In genomic region chr2:134912406-134912805, GRCh38 we compare ENCODE assay signal across 22 cellular contexts. TPM values are rescaled to one million over a fixed set of nuclear protein-coding genes. Genes with fewer than 3 reads are reported as not detected.
DNase-seq lines count a peak whose midpoint lies in the region; ATAC-seq and TF ChIP-seq lines count a peak whose summit lies in the region.
"Had no signal": no experiment of that assay in that cellular context is flagged by ENCODE, and none has a peak within 500 bp of the region (broad histone marks: within the 10 kb centered on the region; RNA-seq: fewer than 3 reads in every experiment).

No MANE protein-coding gene starts in this region.

- POLR2A ChIA-PET in A673 (lab: Charles Lee; ENCODE audit: low non-redundant PET), result no interaction called here

- no peaks in the 10 kb centered on the region for H3K27me3 Mint-ChIP-seq in activated T-cell treated with anti-CD3 and anti-CD28 coated beads, Interleukin-2, amount 50 U/mL, for 24 hours
- H3K27me3 Mint-ChIP-seq in activated CD4-positive, alpha-beta T cell treated with anti-CD3 and anti-CD28 coated beads, Interleukin-2, amount 10 ng/mL, durations not matched to agents 24 days and 14 days, result peaks cover 20% of the 10 kb centered on the region
- H3K27me3 Mint-ChIP-seq: brain had no signal

- no peak overlapping the region for H3K27ac ChIP-seq in A673 (ENCODE audit: low read depth, low read length, poor library complexity, severe bottlenecking)
- H3K27ac ChIP-seq in brain microvascular endothelial cell, result no peak overlapping the region
- H3K27ac ChIP-seq: dorsolateral prefrontal cortex, HL-60, neural progenitor cell, stomach had no signal

- DNase-seq in A673 (ENCODE audit: low spot score), result peak; percentile 12
- DNase-seq in HT1080 (ENCODE audit: low read depth), result peak; percentile 83
- peak; percentile 35 for DNase-seq in brain microvascular endothelial cell
- DNase-seq in foreskin fibroblast, result peak; percentile 41 to 71
- no peak for DNase-seq in dedifferentiated amniotic fluid mesenchymal stem cell (ENCODE audit: extremely low spot score)
- no peak for DNase-seq in activated T-cell treated with anti-CD3 and anti-CD28 coated beads, Interleukin-2, amount 50 U/mL, for 24 hours
- no peak for DNase-seq in activated CD4-positive, alpha-beta T cell treated with anti-CD3 and anti-CD28 coated beads, Interleukin-2, amount 10 ng/mL, durations not matched to agents 24 days and 14 days
- DNase-seq: activated CD4-positive, alpha-beta T cell treated with anti-CD3 and anti-CD28 coated beads, Interleukin-2, amount 50 U/mL, for 1 hour; activated naive CD4-positive, alpha-beta T cell treated with anti-CD3 and anti-CD28 coated beads for 36 hours; CD4-positive, alpha-beta memory T cell; dorsolateral prefrontal cortex; left colon; NCI-H1105 treated with DMSO at 0.1 percent for 48 hours; NCI-H2171; NCI-H82; stimulated activated CD4-positive, alpha-beta T cell treated with anti-CD3 and anti-CD28 coated beads, Interleukin-15, amount 100 ng/mL, for 24 hours; stomach had no signal

- intact Hi-C loops in A673 (cut with micrococcal nuclease; ENCODE audit: unreplicated experiment), result no loop called here
- intact Hi-C loops in activated CD4-positive, alpha-beta T cell treated with anti-CD3 and anti-CD28 coated beads, Interleukin-2, amount 10 ng/mL, durations not matched to agents 24 days and 14 days (cut with micrococcal nuclease), result loop anchor here (10.0 kb wide), 1 partner anchor 628 kb away; no protein-coding TSS in a partner anchor

- no peak overlapping the region for H3K4me3 ChIP-seq in A673 (ENCODE audit: low read depth, low read length, poor library complexity, severe bottlenecking)
- H3K4me3 ChIP-seq in brain microvascular endothelial cell (ENCODE audit: low read depth, low read length), result no peak overlapping the region
- H3K4me3 ChIP-seq in foreskin fibroblast (ENCODE audit: low read depth in 1 of 2, low read length in 2 of 2), result no peak overlapping the region
- H3K4me3 ChIP-seq: dorsolateral prefrontal cortex, K562, neural progenitor cell, stomach had no signal

- H3K9me3 Mint-ChIP-seq in activated T-cell treated with anti-CD3 and anti-CD28 coated beads, Interleukin-2, amount 50 U/mL, for 24 hours, result peaks cover 5% of the 10 kb centered on the region
- peaks cover 29% of the 10 kb centered on the region for H3K9me3 Mint-ChIP-seq in activated CD4-positive, alpha-beta T cell treated with anti-CD3 and anti-CD28 coated beads, Interleukin-2, amount 10 ng/mL, durations not matched to agents 24 days and 14 days

- in situ Hi-C loops in brain microvascular endothelial cell (cut with HindIII; ENCODE audit: low pct_ligation_motif_present, low sequenced_read_pairs), result no loop called here

- CTCF ChIA-PET in A673 (lab: Charles Lee), result no interaction called here

- no peaks in the 10 kb centered on the region for H3K27me3 ChIP-seq in A673 (replicated peaks; ENCODE audit: insufficient read depth, low read depth, low read length, poor library complexity)
- no peaks in the 10 kb centered on the region for H3K27me3 ChIP-seq in brain microvascular endothelial cell (replicated peaks)
- H3K27me3 ChIP-seq: dorsolateral prefrontal cortex, neural progenitor cell, stomach had no signal

- H3K4me1 ChIP-seq in A673 (ENCODE audit: insufficient read depth, low read length, poor library complexity, severe bottlenecking), result peaks cover 3% of the 10 kb centered on the region
- H3K4me1 ChIP-seq: neural progenitor cell had no signal

- H3K27ac Mint-ChIP-seq in activated T-cell treated with anti-CD3 and anti-CD28 coated beads, Interleukin-2, amount 50 U/mL, for 24 hours, result no peak overlapping the region
- H3K27ac Mint-ChIP-seq in activated CD4-positive, alpha-beta T cell treated with anti-CD3 and anti-CD28 coated beads, Interleukin-2, amount 10 ng/mL, durations not matched to agents 24 days and 14 days, result no peak overlapping the region
- H3K27ac Mint-ChIP-seq: activated naive CD4-positive, alpha-beta T cell treated with anti-CD3 and anti-CD28 coated beads for 36 hours; brain; CD4-positive, alpha-beta memory T cell; neural progenitor cell had no signal

- BruUV-seq in A673 (replicated peaks; lab: Mats Ljungman, UMichigan), result no TSS peak

- TF ChIP-seq CTCF in A673 (conservative IDR thresholded peaks at IDR 0.05; ENCODE audit: low read depth, low read length), result no peak
- no peak for TF ChIP-seq CTCF in brain microvascular endothelial cell (IDR thresholded peaks at IDR 0.05; ENCODE audit: low read depth, low read length, missing control alignments)
- no peak for TF ChIP-seq CTCF in foreskin fibroblast (IDR thresholded peaks at IDR 0.05; ENCODE audit: low read depth, low read length)

- no peak for ATAC-seq in HG02938 (IDR thresholded peaks at IDR 0.05; ENCODE audit: unreplicated experiment)
- ATAC-seq: K562, left colon had no signal

- H3K4me1 Mint-ChIP-seq in activated T-cell treated with anti-CD3 and anti-CD28 coated beads, Interleukin-2, amount 50 U/mL, for 24 hours (ENCODE audit: low read depth), result peaks cover 7% of the 10 kb centered on the region
- H3K4me1 Mint-ChIP-seq in activated CD4-positive, alpha-beta T cell treated with anti-CD3 and anti-CD28 coated beads, Interleukin-2, amount 10 ng/mL, durations not matched to agents 24 days and 14 days, result peaks cover 4% of the 10 kb centered on the region

- peaks cover 4% of the 10 kb centered on the region for H3K9me3 ChIP-seq in A673 (ENCODE audit: low read depth, low read length, poor library complexity, severe bottlenecking)
- H3K9me3 ChIP-seq: stomach had no signal

- H3K4me3 Mint-ChIP-seq in activated T-cell treated with anti-CD3 and anti-CD28 coated beads, Interleukin-2, amount 50 U/mL, for 24 hours, result no peak overlapping the region
- no peak overlapping the region for H3K4me3 Mint-ChIP-seq in activated CD4-positive, alpha-beta T cell treated with anti-CD3 and anti-CD28 coated beads, Interleukin-2, amount 10 ng/mL, durations not matched to agents 24 days and 14 days
- H3K4me3 Mint-ChIP-seq: activated naive CD4-positive, alpha-beta T cell treated with anti-CD3 and anti-CD28 coated beads for 36 hours; brain; CD4-positive, alpha-beta memory T cell; neural progenitor cell had no signal

- H3K36me3 ChIP-seq in A673 (ENCODE audit: insufficient read depth, low read length, poor library complexity, severe bottlenecking) (no peaks in the 10 kb centered on the region), brain microvascular endothelial cell (replicated peaks) (no peaks in the 10 kb centered on the region)
- H3K36me3 ChIP-seq: neural progenitor cell, stomach had no signal

- no peaks in the 10 kb centered on the region for H3K36me3 Mint-ChIP-seq in activated T-cell treated with anti-CD3 and anti-CD28 coated beads, Interleukin-2, amount 50 U/mL, for 24 hours (ENCODE audit: low read depth)
- H3K36me3 Mint-ChIP-seq in activated CD4-positive, alpha-beta T cell treated with anti-CD3 and anti-CD28 coated beads, Interleukin-2, amount 10 ng/mL, durations not matched to agents 24 days and 14 days (ENCODE audit: low read depth), result no peaks in the 10 kb centered on the region
- H3K36me3 Mint-ChIP-seq: neural progenitor cell had no signal

RNA-seq across cellular contexts. Expression of gene CCNT2, which starts 6.2 kb away (rescaled TPM):
- total RNA-seq in A673 (2021), result 41.7 and 43.0 TPM in 2 replicates
- 10.8 and 15.6 TPM in 2 replicates for total RNA-seq in HT1080 (2014; rRNA removed; shearing (Covaris generic))
- 7.9 and 8.6 TPM in 2 replicates for polyA plus RNA-seq in HT1080 (2015; cell fraction: cytosol; rRNA removed)
- polyA plus RNA-seq in HT1080 (2015; cell fraction: nucleus; rRNA removed), result 49.0 and 53.4 TPM in 2 replicates
- 46.0 and 48.5 TPM in 2 replicates for total RNA-seq in activated CD4-positive, alpha-beta T cell treated with anti-CD3 and anti-CD28 coated beads, Interleukin-2, amount 10 ng/mL, durations not matched to agents 24 days and 14 days

Comparison
In these comparisons a context has a peak if more than half of its experiments do, and no peak if none do; other contexts are left out.
1. DNase-seq: peak in A673 (single experiment), HT1080 (single experiment), brain microvascular endothelial cell (single experiment) and foreskin fibroblast (2 of 2); none in dedifferentiated amniotic fluid mesenchymal stem cell (single experiment), activated T-cell treated with anti-CD3 and anti-CD28 coated beads, Interleukin-2, amount 50 U/mL, for 24 hours (single experiment) and activated CD4-positive, alpha-beta T cell treated with anti-CD3 and anti-CD28 coated beads, Interleukin-2, amount 10 ng/mL, durations not matched to agents 24 days and 14 days (single experiment).